Comparison of ENCODE assay signal across 8 cellular contexts in the genomic region with DNA sequence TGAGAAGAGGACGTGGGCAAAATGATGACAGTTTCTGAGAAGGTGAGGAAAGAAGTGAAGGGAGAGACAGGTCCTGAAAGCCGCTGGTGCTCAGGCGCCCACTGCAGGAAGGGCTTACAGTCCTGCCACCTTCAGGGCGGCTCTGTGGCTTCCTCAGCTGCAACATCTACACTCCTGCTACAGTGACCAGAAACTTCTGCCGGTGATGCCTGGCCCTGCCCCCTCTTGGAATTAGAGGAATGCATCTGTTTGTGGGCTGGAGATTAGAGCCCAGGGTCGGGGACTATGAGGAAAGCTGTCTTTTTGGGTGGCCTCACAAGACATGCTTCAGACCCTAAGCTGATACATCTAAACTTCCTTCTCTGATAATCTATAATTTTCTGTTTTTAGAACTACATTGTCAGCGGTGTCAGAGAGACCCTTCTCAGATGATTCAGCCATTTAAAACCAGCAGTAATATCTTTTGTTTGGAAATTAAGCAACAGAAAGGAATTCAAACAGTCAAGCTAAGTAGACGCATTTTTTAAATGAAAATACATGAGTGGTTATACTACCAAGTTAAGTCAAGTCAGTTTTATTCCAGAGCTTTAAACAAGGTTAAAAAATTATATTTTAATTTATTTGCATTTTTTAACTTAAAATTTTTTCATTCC. TPM values are rescaled to one million over a fixed set of nuclear protein-coding genes. Genes with fewer than 3 reads are reported as not detected.
DNase-seq lines count a peak whose midpoint lies in the region; ATAC-seq and TF ChIP-seq lines count a peak whose summit lies in the region.

No MANE protein-coding gene starts in this region.

- H4K20me1 ChIP-seq in osteoblast (ENCODE audit: insufficient read depth, low read length): no peaks in the 10 kb centered on the region

- ATAC-seq in HG03097 (IDR thresholded peaks at IDR 0.05; ENCODE audit: low FRiP score, unreplicated experiment) (no peak), esophagus mucosa (no peak)

- H3K79me2 ChIP-seq in osteoblast (ENCODE audit: insufficient read depth, low read length): no peaks in the 10 kb centered on the region

- peak overlapping the region; percentile 78 for H2AFZ ChIP-seq in osteoblast (ENCODE audit: low read length)

- no peaks in the 10 kb centered on the region for H3K9me3 ChIP-seq in osteoblast (ENCODE audit: low read depth, low read length)

- no peaks in the 10 kb centered on the region for H3K27me3 ChIP-seq in osteoblast (ENCODE audit: insufficient read depth, low read length)

- no peak overlapping the region for H3K4me3 Mint-ChIP-seq in endothelial cell (ENCODE audit: unreplicated experiment)

- H3K4me3 ChIP-seq in osteoblast (ENCODE audit: insufficient read depth, low read length): peak overlapping the region; percentile 55

- TF ChIP-seq CTCF in GM12873 (IDR thresholded peaks at IDR 0.05; ENCODE audit: insufficient read depth, low read depth, low read length, missing control alignments) (peak; percentile 12), endothelial cell (IDR thresholded peaks at IDR 0.05; ENCODE audit: unreplicated experiment) (no peak), osteoblast (IDR thresholded peaks at IDR 0.05; ENCODE audit: extremely low read depth, low read depth, low read length) (no peak)

- H3K36me3 ChIP-seq in osteoblast (ENCODE audit: insufficient read depth, low read length): no peaks in the 10 kb centered on the region

- DNase-seq in NCI-H82 treated with DMSO at 0.1 percent for 48 hours (lab: John Stamatoyannopoulos, UW; ENCODE audit: unreplicated experiment) (peak; percentile 6), endothelial cell (ENCODE audit: low spot score) (peak; percentile 36), osteoblast (ENCODE audit: insufficient read length, low spot score, missing footprints) (peak; percentile 61), pons (ENCODE audit: low spot score) (no peak)
- no peak for DNase-seq in activated T-cell treated with anti-CD3 and anti-CD28 coated beads, Interleukin-2, amount 50 U/mL, for 1 hour

- H3K9me3 Mint-ChIP-seq in endothelial cell (ENCODE audit: unreplicated experiment): no peaks in the 10 kb centered on the region

- H3K4me1 ChIP-seq in osteoblast (ENCODE audit: insufficient read depth, low read length): peaks cover 29% of the 10 kb centered on the region

- H3K27ac Mint-ChIP-seq in endothelial cell (ENCODE audit: unreplicated experiment): no peak overlapping the region

- no peaks in the 10 kb centered on the region for H3K27me3 Mint-ChIP-seq in endothelial cell (ENCODE audit: unreplicated experiment)

- H3K4me1 Mint-ChIP-seq in endothelial cell (ENCODE audit: unreplicated experiment): peaks cover 3% of the 10 kb centered on the region

- H3K4me2 ChIP-seq in osteoblast (ENCODE audit: insufficient read depth, low read length): peak overlapping the region; percentile 84

- H3K36me3 Mint-ChIP-seq in endothelial cell (ENCODE audit: low read depth, unreplicated experiment): no peaks in the 10 kb centered on the region

- peak overlapping the region; percentile 61 for H3K27ac ChIP-seq in osteoblast (ENCODE audit: low read depth, low read length)

RNA-seq across cellular contexts. Expression of a gene that starts 30.4 kb away (rescaled TPM):
- 2.1 TPM for total RNA-seq in endothelial cell (ENCODE audit: unreplicated experiment)
- 1.8 and 2.7 TPM in 2 replicates for total RNA-seq in osteoblast
- 0.32 TPM for total RNA-seq in esophagus mucosa

Comparison
In these comparisons a context has a peak if more than half of its experiments do, and no peak if none do; other contexts are left out.
1. DNase-seq: peak in NCI-H82 treated with DMSO at 0.1 percent for 48 hours (single experiment), endothelial cell (single experiment) and osteoblast (single experiment); none in pons (single experiment) and activated T-cell treated with anti-CD3 and anti-CD28 coated beads, Interleukin-2, amount 50 U/mL, for 1 hour (single experiment).